8 cellular contexts compared by ENCODE assay signal in the genomic region with DNA sequence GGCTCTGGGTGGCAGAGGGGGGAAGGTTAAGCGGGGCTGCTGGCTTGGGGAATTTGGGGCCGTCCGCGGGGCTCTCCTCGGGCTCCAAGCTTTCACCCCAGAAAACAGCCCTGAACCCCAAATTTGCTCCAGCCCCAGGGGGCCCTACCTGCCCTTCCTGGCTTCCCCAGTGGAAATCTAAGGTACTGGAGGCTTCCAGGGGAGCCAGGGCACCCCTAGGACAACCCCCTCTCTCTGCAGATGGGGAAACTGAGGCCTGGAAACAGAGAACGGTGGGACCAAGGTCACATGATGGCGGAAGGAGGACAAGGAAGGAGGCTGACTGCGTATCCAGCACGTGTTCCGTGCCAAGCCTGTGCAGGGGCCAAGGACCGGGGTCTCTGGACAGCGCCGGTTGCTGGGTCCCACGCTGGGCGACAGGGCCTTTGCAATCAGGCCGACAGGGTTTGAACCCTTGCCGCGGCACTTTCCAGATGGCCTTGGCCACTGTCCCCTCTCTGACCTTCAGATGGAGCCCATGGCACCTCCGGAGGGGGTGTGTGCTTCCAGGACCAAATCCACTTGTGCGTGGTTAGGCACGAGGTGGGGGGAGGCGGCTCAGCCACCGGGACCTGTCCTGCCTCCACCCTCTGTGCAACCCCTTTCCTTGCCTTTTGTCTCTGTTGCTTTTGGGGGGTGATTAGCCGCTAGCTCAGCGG.
A peak's percentile ranks its signal among the peaks of the same experiment; 100 is the strongest.
DNase-seq lines count a peak whose midpoint lies in the region; ATAC-seq and TF ChIP-seq lines count a peak whose summit lies in the region.

No MANE protein-coding gene starts in this region.

- H3K4me3 ChIP-seq in right lobe of liver: peak overlapping the region; percentile 18 to 45 (median 42)
- peak overlapping the region; percentile 5 to 49 (median 37) for H3K4me3 ChIP-seq in thyroid gland (replicated peaks in 1 of 3)

- ATAC-seq in right lobe of liver (peak; percentile 23 to 33 (median 26)), GM21786 (IDR thresholded peaks at IDR 0.05; ENCODE audit: unreplicated experiment) (no peak)

- H3K9me3 ChIP-seq in right lobe of liver (no peaks in the 10 kb centered on the region), thyroid gland (no peaks in the 10 kb centered on the region)

- no peak for DNase-seq in activated CD4-positive, alpha-beta T cell treated with anti-CD3 and anti-CD28 coated beads, Interleukin-2, amount 10 ng/mL, durations not matched to agents 24 days and 14 days
- no peak for DNase-seq in activated CD4-positive, alpha-beta T cell treated with anti-CD3 and anti-CD28 coated beads for 4 hours
- DNase-seq in caudate nucleus (lab: John Stamatoyannopoulos, UW) (peak in 4 of 61 donors; percentile 15 to 37 (median 34)), right lobe of liver (no peak), thyroid gland (peak; percentile 72 to 86), SK-N-DZ (ENCODE audit: low spot score) (no peak), NCI-H774 (lab: John Stamatoyannopoulos, UW) (no peak)

- H3K4me3 Mint-ChIP-seq in activated CD4-positive, alpha-beta T cell treated with anti-CD3 and anti-CD28 coated beads, Interleukin-2, amount 10 ng/mL, durations not matched to agents 24 days and 14 days: peak overlapping the region; percentile 55

- no peak for TF ChIP-seq CTCF in right lobe of liver (IDR thresholded peaks at IDR 0.05)
- TF ChIP-seq CTCF in thyroid gland (IDR thresholded peaks at IDR 0.05): peak in 2 of 6 experiments; percentile 8

- H3K9me3 Mint-ChIP-seq in activated CD4-positive, alpha-beta T cell treated with anti-CD3 and anti-CD28 coated beads, Interleukin-2, amount 10 ng/mL, durations not matched to agents 24 days and 14 days: no peaks in the 10 kb centered on the region

- no peaks in the 10 kb centered on the region for H3K36me3 Mint-ChIP-seq in activated CD4-positive, alpha-beta T cell treated with anti-CD3 and anti-CD28 coated beads, Interleukin-2, amount 10 ng/mL, durations not matched to agents 24 days and 14 days (ENCODE audit: low read depth)

- H3K27ac Mint-ChIP-seq in activated CD4-positive, alpha-beta T cell treated with anti-CD3 and anti-CD28 coated beads, Interleukin-2, amount 10 ng/mL, durations not matched to agents 24 days and 14 days: no peak overlapping the region

- H3K27ac ChIP-seq in caudate nucleus (ENCODE audit: low read depth, low read length) (peak overlapping the region; percentile 74), right lobe of liver (peak overlapping the region in 1 of 3 donors; percentile 9), thyroid gland (peak overlapping the region; percentile 95 to 100 (median 95))

- 13% methylated on average over 12 of the region's 25 CpGs for WGBS in right lobe of liver (ENCODE audit: insufficient coverage, low coverage, low lambda C conversion rate, missing lambda C conversion rate)
- 17 to 25% methylated on average over 20 to 25 of the region's 25 CpGs for WGBS in thyroid gland, 2 donors

- intact Hi-C loops in activated CD4-positive, alpha-beta T cell treated with anti-CD3 and anti-CD28 coated beads, Interleukin-2, amount 10 ng/mL, durations not matched to agents 24 days and 14 days (cut with micrococcal nuclease): loop anchor here (2.0 kb wide), 2 partner anchors 21 to 55 kb away; no protein-coding TSS in a partner anchor
- intact Hi-C loops in right lobe of liver (cut with DNase I) (no loop called here), thyroid gland (cut with DNase I) (no loop called here)

- H3K27me3 ChIP-seq in right lobe of liver: no peaks in the 10 kb centered on the region
- no peaks in the 10 kb centered on the region for H3K27me3 ChIP-seq in thyroid gland

- H3K4me1 Mint-ChIP-seq in activated CD4-positive, alpha-beta T cell treated with anti-CD3 and anti-CD28 coated beads, Interleukin-2, amount 10 ng/mL, durations not matched to agents 24 days and 14 days: peaks cover 11% of the 10 kb centered on the region

- TF ChIP-seq POLR2A in right lobe of liver (IDR thresholded peaks at IDR 0.05) (no peak), thyroid gland (IDR thresholded peaks at IDR 0.05) (peak in 1 of 2 donors; percentile 39)

- no peaks in the 10 kb centered on the region for H3K36me3 ChIP-seq in right lobe of liver
- H3K36me3 ChIP-seq in thyroid gland: no peaks in the 10 kb centered on the region

- peaks cover 66% of the 10 kb centered on the region for H3K27me3 Mint-ChIP-seq in activated CD4-positive, alpha-beta T cell treated with anti-CD3 and anti-CD28 coated beads, Interleukin-2, amount 10 ng/mL, durations not matched to agents 24 days and 14 days

- H3K4me1 ChIP-seq in right lobe of liver: peaks cover 0 to 22% (median 7%) of the 10 kb centered on the region in 4 donors
- peaks cover 22 to 45% of the 10 kb centered on the region in 2 donors for H3K4me1 ChIP-seq in thyroid gland

Comparison
In these comparisons a context has a peak if more than half of its experiments do, and no peak if none do; other contexts are left out.
1. DNase-seq: peak in thyroid gland (2 of 2); none in activated CD4-positive, alpha-beta T cell treated with anti-CD3 and anti-CD28 coated beads, Interleukin-2, amount 10 ng/mL, durations not matched to agents 24 days and 14 days (single experiment), activated CD4-positive, alpha-beta T cell treated with anti-CD3 and anti-CD28 coated beads for 4 hours (0 of 2), right lobe of liver (0 of 3), SK-N-DZ (single experiment) and NCI-H774 (single experiment).